Comparison of ENCODE assay signal across 1 cellular context in the genomic region with DNA sequence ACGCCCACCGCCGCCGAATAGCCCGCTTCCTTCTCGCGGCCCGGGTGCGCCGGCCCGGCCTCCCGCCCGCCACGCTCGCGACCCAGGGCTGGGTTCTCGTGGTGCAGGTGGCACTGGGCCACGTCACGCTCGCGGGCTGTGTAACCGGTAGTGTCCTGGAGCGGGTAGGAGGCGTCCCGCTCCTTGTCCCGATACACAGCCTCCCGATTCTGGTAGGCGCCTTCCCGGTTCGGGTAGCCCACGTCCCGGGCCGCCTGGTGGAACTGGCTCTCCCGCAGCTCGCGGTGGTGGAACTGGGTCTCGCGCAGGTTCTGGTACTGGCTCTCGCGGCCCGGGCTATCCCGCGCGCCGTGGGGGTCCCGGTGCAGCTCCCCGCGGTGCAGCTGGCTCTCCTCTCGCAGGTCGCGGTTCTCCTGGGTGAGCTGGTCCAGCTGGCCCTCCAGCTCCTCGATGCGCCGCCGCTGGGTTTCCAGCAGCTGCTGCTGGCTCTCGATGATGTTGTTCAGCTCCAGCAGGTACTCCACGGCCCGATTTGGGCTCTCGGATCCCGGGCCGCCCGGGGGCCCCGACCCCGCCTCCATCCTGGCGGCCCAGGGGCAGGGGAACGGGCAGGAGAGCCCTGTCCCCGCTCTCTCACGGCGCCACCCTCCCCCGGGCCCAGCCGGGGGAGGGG.
TF ChIP-seq lines count a peak whose summit lies in the region.

No MANE protein-coding gene starts in this region.

TF ChIP-seq in HEK293, 187 proteins besides CTCF, POLR2A, EP300 and RAD21 (continued from another document and continues in another):
- TF ChIP-seq, protein P1, sequence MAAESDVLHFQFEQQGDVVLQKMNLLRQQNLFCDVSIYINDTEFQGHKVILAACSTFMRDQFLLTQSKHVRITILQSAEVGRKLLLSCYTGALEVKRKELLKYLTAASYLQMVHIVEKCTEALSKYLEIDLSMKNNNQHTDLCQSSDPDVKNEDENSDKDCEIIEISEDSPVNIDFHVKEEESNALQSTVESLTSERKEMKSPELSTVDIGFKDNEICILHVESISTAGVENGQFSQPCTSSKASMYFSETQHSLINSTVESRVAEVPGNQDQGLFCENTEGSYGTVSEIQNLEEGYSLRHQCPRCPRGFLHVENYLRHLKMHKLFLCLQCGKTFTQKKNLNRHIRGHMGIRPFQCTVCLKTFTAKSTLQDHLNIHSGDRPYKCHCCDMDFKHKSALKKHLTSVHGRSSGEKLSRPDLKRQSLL (tag by site-specific recombination; IDR thresholded peaks at IDR 0.05), result no peak
- TF ChIP-seq ZNF175 (tag by site-specific recombination; IDR thresholded peaks at IDR 0.05) (no peak), ZNF843 (tag by site-specific recombination; IDR thresholded peaks at IDR 0.05) (no peak), ZNF132 (tag by site-specific recombination; IDR thresholded peaks at IDR 0.05; ENCODE audit: borderline replicate concordance) (no peak), ZNF791 (tag by site-specific recombination; IDR thresholded peaks at IDR 0.05) (no peak), ZNF239 (tag by site-specific recombination; IDR thresholded peaks at IDR 0.05) (no peak), ZNF530 (tag by site-specific recombination; IDR thresholded peaks at IDR 0.05; ENCODE audit: low read depth) (no peak), ZNF555 (tag by site-specific recombination; conservative IDR thresholded peaks at IDR 0.05) (no peak), ZBTB20 (tag by site-specific recombination; IDR thresholded peaks at IDR 0.05) (peak; percentile 83), ZNF112 (tag by site-specific recombination; IDR thresholded peaks at IDR 0.05) (no peak), ZNF335 (tag by site-specific recombination; conservative IDR thresholded peaks at IDR 0.05) (peak; percentile 10; the same call in 1 of the 2 replicates), ZNF354C (tag by site-specific recombination; IDR thresholded peaks at IDR 0.05; ENCODE audit: borderline replicate concordance, low read depth) (no peak), BCL11A (tag by site-specific recombination; IDR thresholded peaks at IDR 0.05; ENCODE audit: low read depth) (no peak), ZNF677 (tag by site-specific recombination; IDR thresholded peaks at IDR 0.05) (0 out of 2 replicates have a peak, but pooled peaks have one; percentile 22), ZNF280C (tag by site-specific recombination; IDR thresholded peaks at IDR 0.05) (no peak), ZNF2 (tag by site-specific recombination; IDR thresholded peaks at IDR 0.05) (no peak), ZNF747 (tag by site-specific recombination; IDR thresholded peaks at IDR 0.05) (no peak), OSR2 (tag by site-specific recombination; IDR thresholded peaks at IDR 0.05) (no peak), ZNF138 (tag by site-specific recombination; IDR thresholded peaks at IDR 0.05; ENCODE audit: borderline replicate concordance) (no peak), ZBTB11 (tag by site-specific recombination; conservative IDR thresholded peaks at IDR 0.05; ENCODE audit: low read depth) (no peak), ZNF157 (tag by site-specific recombination; IDR thresholded peaks at IDR 0.05) (no peak), ZNF221 (tag by site-specific recombination; IDR thresholded peaks at IDR 0.05; ENCODE audit: borderline replicate concordance) (no peak), TCF7L2 (IDR thresholded peaks at IDR 0.05; ENCODE audit: borderline replicate concordance, low read depth, low read length) (no peak), BCL11B (tag by site-specific recombination; IDR thresholded peaks at IDR 0.05; ENCODE audit: low read depth) (no peak), ZNF24 (tag by site-specific recombination; IDR thresholded peaks at IDR 0.05) (no peak), SCRT2 (tag by site-specific recombination; IDR thresholded peaks at IDR 0.05) (no peak), ZNF341 (tag by site-specific recombination; IDR thresholded peaks at IDR 0.05; ENCODE audit: low read depth) (no peak), MYNN (tag by site-specific recombination; IDR thresholded peaks at IDR 0.05; ENCODE audit: borderline replicate concordance) (no peak), TSHZ1 (tag by site-specific recombination; IDR thresholded peaks at IDR 0.05; ENCODE audit: borderline replicate concordance) (no peak), ZNF324 (tag by site-specific recombination; IDR thresholded peaks at IDR 0.05) (no peak), KLF7 (tag by site-specific recombination; IDR thresholded peaks at IDR 0.05; ENCODE audit: borderline replicate concordance) (no peak), ZBTB10 (tag by site-specific recombination; IDR thresholded peaks at IDR 0.05) (0 out of 2 replicates have a peak, but pooled peaks have one; percentile 38), ZNF623 (tag by site-specific recombination; IDR thresholded peaks at IDR 0.05) (no peak), ZNF423 (tag by site-specific recombination; IDR thresholded peaks at IDR 0.05) (0 out of 2 replicates have a peak, but pooled peaks have one; percentile 54), HIC1 (tag by site-specific recombination; IDR thresholded peaks at IDR 0.05) (peak; percentile 39; the same call in 1 of the 2 replicates), ZIC2 (tag by site-specific recombination; IDR thresholded peaks at IDR 0.05) (peak; percentile 86)
- TF ChIP-seq, protein P2, sequence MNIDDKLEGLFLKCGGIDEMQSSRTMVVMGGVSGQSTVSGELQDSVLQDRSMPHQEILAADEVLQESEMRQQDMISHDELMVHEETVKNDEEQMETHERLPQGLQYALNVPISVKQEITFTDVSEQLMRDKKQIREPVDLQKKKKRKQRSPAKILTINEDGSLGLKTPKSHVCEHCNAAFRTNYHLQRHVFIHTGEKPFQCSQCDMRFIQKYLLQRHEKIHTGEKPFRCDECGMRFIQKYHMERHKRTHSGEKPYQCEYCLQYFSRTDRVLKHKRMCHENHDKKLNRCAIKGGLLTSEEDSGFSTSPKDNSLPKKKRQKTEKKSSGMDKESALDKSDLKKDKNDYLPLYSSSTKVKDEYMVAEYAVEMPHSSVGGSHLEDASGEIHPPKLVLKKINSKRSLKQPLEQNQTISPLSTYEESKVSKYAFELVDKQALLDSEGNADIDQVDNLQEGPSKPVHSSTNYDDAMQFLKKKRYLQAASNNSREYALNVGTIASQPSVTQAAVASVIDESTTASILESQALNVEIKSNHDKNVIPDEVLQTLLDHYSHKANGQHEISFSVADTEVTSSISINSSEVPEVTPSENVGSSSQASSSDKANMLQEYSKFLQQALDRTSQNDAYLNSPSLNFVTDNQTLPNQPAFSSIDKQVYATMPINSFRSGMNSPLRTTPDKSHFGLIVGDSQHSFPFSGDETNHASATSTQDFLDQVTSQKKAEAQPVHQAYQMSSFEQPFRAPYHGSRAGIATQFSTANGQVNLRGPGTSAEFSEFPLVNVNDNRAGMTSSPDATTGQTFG (tag by site-specific recombination; IDR thresholded peaks at IDR 0.05; ENCODE audit: borderline replicate concordance), result no peak
- TF ChIP-seq, protein P3, sequence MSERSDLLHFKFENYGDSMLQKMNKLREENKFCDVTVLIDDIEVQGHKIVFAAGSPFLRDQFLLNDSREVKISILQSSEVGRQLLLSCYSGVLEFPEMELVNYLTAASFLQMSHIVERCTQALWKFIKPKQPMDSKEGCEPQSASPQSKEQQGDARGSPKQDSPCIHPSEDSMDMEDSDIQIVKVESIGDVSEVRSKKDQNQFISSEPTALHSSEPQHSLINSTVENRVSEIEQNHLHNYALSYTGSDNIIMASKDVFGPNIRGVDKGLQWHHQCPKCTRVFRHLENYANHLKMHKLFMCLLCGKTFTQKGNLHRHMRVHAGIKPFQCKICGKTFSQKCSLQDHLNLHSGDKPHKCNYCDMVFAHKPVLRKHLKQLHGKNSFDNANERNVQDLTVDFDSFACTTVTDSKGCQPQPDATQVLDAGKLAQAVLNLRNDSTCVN (tag by site-specific recombination; optimal IDR thresholded peaks at IDR 0.05), result peak; percentile 91
